ENCODE assay signal across 1 cellular context in genomic region chr12:6927379-6927991, GRCh38.
TF ChIP-seq lines count a peak whose summit lies in the region.

TSS of gene ATN1 (plus strand) at chr12:6927959. CDS start at chr12:6934002, 6,043 bp downstream.

TF ChIP-seq in K562, 482 proteins besides CTCF, POLR2A, EP300 and RAD21 (continued from another document and continues in another):
- TF ChIP-seq CLOCK (CRISPR knock-in tag; IDR thresholded peaks at IDR 0.05; ENCODE audit: borderline replicate concordance) (no peak), FOXP1 (CRISPR knock-in tag; IDR thresholded peaks at IDR 0.05) (0 out of 2 replicates have a peak, but pooled peaks have one; percentile 28), YY1 (IDR thresholded peaks at IDR 0.05; ENCODE audit: borderline replicate concordance in 1 of 3, control insufficient read depth in 1 of 3, extremely low read depth in 1 of 3, insufficient read depth in 3 of 3, insufficient read length in 1 of 3, insufficient replicate concordance in 2 of 3, low read depth in 1 of 3, low read length in 2 of 3) (no peak), E2F1 (CRISPR knock-in tag; IDR thresholded peaks at IDR 0.05) (no peak), ZNF589 (CRISPR knock-in tag; IDR thresholded peaks at IDR 0.05; ENCODE audit: low read depth) (no peak), ZNF699 (CRISPR knock-in tag; IDR thresholded peaks at IDR 0.05; ENCODE audit: insufficient replicate concordance) (no peak), ZNF444 (CRISPR knock-in tag; IDR thresholded peaks at IDR 0.05) (no peak), ZNF431 (CRISPR knock-in tag; IDR thresholded peaks at IDR 0.05) (no peak), ZBTB17 (CRISPR knock-in tag; IDR thresholded peaks at IDR 0.05) (no peak), ZNF445 (CRISPR knock-in tag; IDR thresholded peaks at IDR 0.05; ENCODE audit: low read depth) (no peak), SMARCE1 (IDR thresholded peaks at IDR 0.05) (no peak; the same call in 1 of the 2 replicates), CHD2 (IDR thresholded peaks at IDR 0.05; ENCODE audit: low read depth, low read length) (peak; percentile 24; the same call in 1 of the 2 replicates), ZNF133 (CRISPR knock-in tag; IDR thresholded peaks at IDR 0.05) (no peak), EWSR1 (IDR thresholded peaks at IDR 0.05; ENCODE audit: borderline replicate concordance, low read depth, partially characterized antibody) (no peak), CGGBP1 (CRISPR knock-in tag; IDR thresholded peaks at IDR 0.05) (no peak), SMAD2 (IDR thresholded peaks at IDR 0.05; ENCODE audit: low read depth, low read length) (no peak), ZKSCAN3 (CRISPR knock-in tag; IDR thresholded peaks at IDR 0.05) (no peak), ZBTB33 (CRISPR knock-in tag; IDR thresholded peaks at IDR 0.05) (no peak), BMI1 (IDR thresholded peaks at IDR 0.05; ENCODE audit: low read length) (no peak), EZH2 (IDR thresholded peaks at IDR 0.05; ENCODE audit: borderline replicate concordance, low read depth, low read length) (no peak), ZNF239 (CRISPR knock-in tag; IDR thresholded peaks at IDR 0.05) (no peak), PCBP1 (IDR thresholded peaks at IDR 0.05; ENCODE audit: low read depth, low read length, poor library complexity, severe bottlenecking) (peak; percentile 84), RNF219 (CRISPR knock-in tag; IDR thresholded peaks at IDR 0.05) (no peak), TAF1 (IDR thresholded peaks at IDR 0.05; ENCODE audit: control insufficient read depth, extremely low read depth, insufficient read depth, low read length, severe bottlenecking) (peak; percentile 55), NR0B1 (IDR thresholded peaks at IDR 0.05; ENCODE audit: partially characterized antibody) (no peak), ZC3H11A (IDR thresholded peaks at IDR 0.05; ENCODE audit: low read depth, low read length) (no peak), E2F6 (IDR thresholded peaks at IDR 0.05; ENCODE audit: borderline replicate concordance in 1 of 2, extremely low read depth in 1 of 2, insufficient read depth in 1 of 2, insufficient read length in 1 of 2, low read depth in 1 of 2, low read length in 1 of 2, poor library complexity in 1 of 2, severe bottlenecking in 1 of 2) (no peak), PREB (CRISPR knock-in tag; IDR thresholded peaks at IDR 0.05) (no peak), ZBTB34 (CRISPR knock-in tag; IDR thresholded peaks at IDR 0.05) (no peak), STAT5A (IDR thresholded peaks at IDR 0.05; ENCODE audit: borderline replicate concordance, low read length) (no peak), GTF2E2 (tag; IDR thresholded peaks at IDR 0.05) (no peak), CREB3 (tag; conservative IDR thresholded peaks at IDR 0.05; ENCODE audit: low read depth) (no peak), ZNF408 (CRISPR knock-in tag; IDR thresholded peaks at IDR 0.05; ENCODE audit: low read depth) (no peak), THRB (CRISPR knock-in tag; conservative IDR thresholded peaks at IDR 0.05) (no peak), MLLT1 (IDR thresholded peaks at IDR 0.05) (peak in 1 of 2 experiments; percentile 61; a peak in 1 of 4 replicates), ZNF778 (CRISPR knock-in tag; IDR thresholded peaks at IDR 0.05) (no peak), MITF (IDR thresholded peaks at IDR 0.05) (no peak), ILK (tag; IDR thresholded peaks at IDR 0.05; ENCODE audit: borderline replicate concordance, low read depth) (no peak), NFRKB (IDR thresholded peaks at IDR 0.05; ENCODE audit: low read depth) (peak; percentile 56; the same call in 1 of the 2 replicates), JUNB (CRISPR knock-in tag; conservative IDR thresholded peaks at IDR 0.05) (no peak)
